Comparison of ENCODE assay signal across 8 cellular contexts in the genomic region with DNA sequence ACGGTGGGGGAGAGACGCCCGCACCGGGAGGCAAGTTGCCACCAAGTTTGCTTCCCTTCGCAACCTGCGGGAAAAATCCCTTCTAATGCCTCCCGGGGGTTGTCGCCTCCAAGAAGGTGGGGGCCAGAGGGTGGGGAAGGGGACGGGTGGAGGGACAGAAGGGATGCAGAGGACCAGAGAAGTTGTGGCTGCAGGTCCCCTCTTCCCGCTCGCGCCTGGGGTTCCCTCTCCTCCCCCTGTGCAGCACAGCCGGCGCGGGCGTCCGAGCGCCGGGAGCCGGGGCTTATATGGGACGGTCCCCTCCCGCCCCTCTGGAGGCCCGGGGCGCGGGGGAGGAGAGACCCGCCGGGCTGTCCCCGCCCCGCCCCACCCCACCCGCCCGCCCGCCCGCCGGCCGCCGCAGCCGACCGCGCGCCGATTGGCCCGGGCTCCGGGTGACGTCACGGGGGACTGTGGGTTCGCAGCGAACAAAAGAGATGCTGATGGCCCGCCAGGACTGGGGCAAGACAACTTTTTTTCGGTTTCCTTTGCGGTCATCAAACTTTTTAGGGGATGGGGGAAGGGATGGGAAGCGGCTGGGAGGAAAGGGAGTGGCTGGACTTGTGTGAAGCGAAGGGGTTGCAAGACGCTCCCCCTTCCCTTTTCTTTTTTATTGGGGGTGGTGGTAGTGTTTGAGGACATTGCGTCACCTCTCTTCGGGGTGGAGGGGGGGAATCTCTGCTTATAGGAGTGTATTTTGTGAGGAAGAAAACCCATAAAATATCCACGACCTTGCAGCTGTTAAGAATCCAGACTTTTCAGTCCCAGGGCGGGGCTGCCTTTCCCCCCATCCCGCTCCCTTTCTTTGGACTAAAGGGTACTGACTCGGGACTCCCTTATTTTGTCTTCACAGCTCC. TPM values are rescaled to one million over a fixed set of nuclear protein-coding genes. Genes with fewer than 3 reads are reported as not detected.
DNase-seq lines count a peak whose midpoint lies in the region; ATAC-seq, FAIRE-seq and TF ChIP-seq lines count a peak whose summit lies in the region.

TSS of gene FN1 (minus strand) at position 260 of the 896 bp plus-strand sequence. CDS start 266 bp downstream, outside the sequence.

- TF ChIP-seq CTCF in RWPE1 (conservative IDR thresholded peaks at IDR 0.05; ENCODE audit: low read depth): no peak

- H3K27ac ChIP-seq in RWPE1: peak within 1 kb of the TSS; percentile 89
- peak within 1 kb of the TSS; percentile 56 for H3K27ac ChIP-seq in substantia nigra (ENCODE audit: low read depth, low read length, poor library complexity, severe bottlenecking)

- peak within 1 kb of the TSS in 1 of 2 donors; percentile 22 for H3K27ac Mint-ChIP-seq in activated naive CD4-positive, alpha-beta T cell treated with anti-CD3 and anti-CD28 coated beads, Interleukin-2, amount 50 U/mL, for 72 hours

- CTCF ChIA-PET in RWPE1 (lab: Yijun Ruan, JAX): interaction anchor here (0.7 kb wide), 1 partner anchor 816 kb away, joined by 4 read pairs; no protein-coding TSS in a partner anchor

- peak; percentile 71 for ATAC-seq in HG03442 (IDR thresholded peaks at IDR 0.05; ENCODE audit: unreplicated experiment)
- peak; percentile 86 to 88 for ATAC-seq in activated naive CD4-positive, alpha-beta T cell treated with anti-CD3 and anti-CD28 coated beads, Interleukin-2, amount 50 U/mL, for 72 hours

- POLR2A ChIA-PET in RWPE1 (lab: Yijun Ruan, JAX; ENCODE audit: low non-redundant PET): no interaction called here

- DNase-seq in AG20443 (ENCODE audit: low spot score) (peak; percentile 97), GM19239 (ENCODE audit: insufficient read length, low spot score) (peak; percentile 40), RWPE1 (ENCODE audit: low spot score) (peak; percentile 88), globus pallidus (ENCODE audit: low spot score) (peak; percentile 75), non-pigmented ciliary epithelial cell (ENCODE audit: low read depth) (peak; percentile 99), substantia nigra (lab: John Stamatoyannopoulos, UW) (peak in 47 of 49 donors; percentile 7 to 83 (median 62))
- DNase-seq in activated naive CD4-positive, alpha-beta T cell treated with anti-CD3 and anti-CD28 coated beads, Interleukin-2, amount 50 U/mL, for 72 hours (ENCODE audit: low spot score in 2 of 2): peak in 1 of 2 donors; percentile 55

- H3K36me3 Mint-ChIP-seq in activated naive CD4-positive, alpha-beta T cell treated with anti-CD3 and anti-CD28 coated beads, Interleukin-2, amount 50 U/mL, for 72 hours: peaks cover 0 to 4% of the 10 kb centered on the region in 2 donors

- H3K9me3 Mint-ChIP-seq in activated naive CD4-positive, alpha-beta T cell treated with anti-CD3 and anti-CD28 coated beads, Interleukin-2, amount 50 U/mL, for 72 hours: no peaks in the 10 kb centered on the region

- FAIRE-seq in GM19239 (lab: Jason Lieb, UNC): peak; percentile 8

RNA-seq across cellular contexts. Expression of gene FN1, which starts in this region (rescaled TPM):
- under 1 TPM; 0.16 to 0.62 TPM for total RNA-seq in activated naive CD4-positive, alpha-beta T cell treated with anti-CD3 and anti-CD28 coated beads, Interleukin-2, amount 50 U/mL, for 72 hours

Comparison
In these comparisons a context has a peak if more than half of its experiments do, and no peak if none do; other contexts are left out.
1. Peak in ATAC-seq in activated naive CD4-positive, alpha-beta T cell treated with anti-CD3 and anti-CD28 coated beads, Interleukin-2, amount 50 U/mL, for 72 hours; RNA of the gene not detected or under 1 TPM.